In the genomic region with DNA sequence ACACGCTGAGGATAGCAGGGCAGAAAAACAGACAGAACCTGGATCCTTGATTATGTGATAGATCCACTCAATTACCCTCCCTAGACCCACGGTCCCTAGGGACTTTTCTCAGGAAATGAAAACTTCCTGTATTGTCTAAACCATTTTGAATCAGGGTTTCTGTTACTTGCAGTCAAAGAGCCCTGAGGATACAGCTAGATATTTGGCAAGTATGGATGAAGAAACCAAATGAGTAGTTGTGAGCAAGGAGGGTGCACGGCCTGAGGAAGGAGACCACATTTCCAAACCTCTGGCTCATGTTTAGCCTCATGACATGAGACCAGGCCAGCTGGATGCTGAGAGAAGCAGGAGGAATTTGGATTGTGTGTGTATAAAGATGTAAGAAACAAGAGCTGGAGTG, we compare ENCODE assay signal across 12 cellular contexts.
DNase-seq lines count a peak whose midpoint lies in the region; ATAC-seq, FAIRE-seq and TF ChIP-seq lines count a peak whose summit lies in the region.
"Had no signal": no experiment of that assay in that cellular context is flagged by ENCODE, and none has a peak within 500 bp of the region (broad histone marks: within the 10 kb centered on the region; RNA-seq: fewer than 3 reads in every experiment).

No MANE protein-coding gene starts in this region.

- H3K9me2 ChIP-seq in PC-9 (ENCODE audit: insufficient read depth), result no peaks in the 10 kb centered on the region

- POLR2A ChIA-PET in PC-9 (lab: Charles Lee; ENCODE audit: unreplicated experiment), result interaction anchor here (0.5 kb wide), 1 partner anchor 8 kb away, joined by 3 read pairs; no protein-coding TSS in a partner anchor

- H3K27me3 ChIP-seq in PC-9 (ENCODE audit: insufficient read depth, low read depth) (no peaks in the 10 kb centered on the region), skeletal muscle tissue (ENCODE audit: control insufficient read depth in 3 of 3, insufficient read depth in 3 of 3, low read length in 3 of 3) (no peaks in the 10 kb centered on the region)
- H3K27me3 ChIP-seq: upper lobe of left lung had no signal

- H3K4me3 ChIP-seq in PC-9 (peak overlapping the region; percentile 17; the same call in 1 of the 2 replicates), epithelial cell of esophagus (ENCODE audit: low read length) (no peak overlapping the region), skeletal muscle tissue (ENCODE audit: low read length in 3 of 3) (no peak overlapping the region)
- H3K4me3 ChIP-seq: left lung, upper lobe of left lung had no signal

- H3K27ac ChIP-seq in PC-9, result peak overlapping the region; percentile 98
- peak overlapping the region; percentile 12 for H3K27ac ChIP-seq in skeletal muscle tissue (ENCODE audit: low read depth, low read length)
- H3K27ac ChIP-seq: left lung, upper lobe of left lung had no signal

- BruUV-seq in PC-9 (replicated peaks; lab: Mats Ljungman, UMichigan), result TSS peak; percentile 90

- no peaks in the 10 kb centered on the region for H4K20me1 ChIP-seq in PC-9 (ENCODE audit: insufficient read depth)

- H3K36me3 ChIP-seq in PC-9 (ENCODE audit: low read depth) (no peaks in the 10 kb centered on the region), skeletal muscle tissue (ENCODE audit: control insufficient read depth in 3 of 3, insufficient read depth in 3 of 3, low read length in 3 of 3) (no peaks in the 10 kb centered on the region)
- H3K36me3 ChIP-seq: left lung, upper lobe of left lung had no signal

- H3K4me2 ChIP-seq in PC-9, result peak overlapping the region; percentile 78

- FAIRE-seq in frontal cortex (lab: Jason Lieb, UNC), result no peak

- intact Hi-C loops in PC-9 (cut with micrococcal nuclease; ENCODE audit: unreplicated experiment), result loop anchor here (1.0 to 2.0 kb wide), 2 partner anchors 23 to 39 kb away; no protein-coding TSS in a partner anchor

- no peak overlapping the region for H3K9ac ChIP-seq in skeletal muscle tissue (ENCODE audit: low read depth in 1 of 3, low read length in 3 of 3)

- ATAC-seq in GM21529 (IDR thresholded peaks at IDR 0.05; ENCODE audit: unreplicated experiment), result no peak

- peaks cover 50% of the 10 kb centered on the region for H3K79me2 ChIP-seq in PC-9 (ENCODE audit: low read depth)

- peak; percentile 36 for DNase-seq in EL
- peak in 1 of 2 experiments; percentile 43 for DNase-seq in PC-9
- peak; percentile 56 for DNase-seq in epithelial cell of esophagus (ENCODE audit: low read depth)
- DNase-seq in frontal cortex (ENCODE audit: low spot score in 2 of 2), result no peak
- no peak for DNase-seq in NCI-H2081 treated with DMSO at 0.1 percent for 48 hours (lab: John Stamatoyannopoulos, UW)
- DNase-seq: activated B cell treated with CpG ODN at 0.5 μM for 24 hours; central memory CD4-positive, alpha-beta T cell; stimulated activated CD4-positive, alpha-beta T cell treated with anti-CD3 and anti-CD28 coated beads, Interleukin-2, amount 100 ng/mL, for 48 hours; upper lobe of left lung had no signal

- no peak overlapping the region for H2AFZ ChIP-seq in PC-9

- CTCF ChIA-PET in PC-9 (lab: Charles Lee), result no interaction called here

- H3K4me1 ChIP-seq in PC-9 (replicated peaks; ENCODE audit: insufficient read depth) (peaks cover 94% of the 10 kb centered on the region), skeletal muscle tissue (ENCODE audit: control insufficient read depth in 3 of 3, insufficient read depth in 3 of 3, low read length in 3 of 3) (peaks cover 0 to 8% (median 2%) of the 10 kb centered on the region in 3 donors)

- TF ChIP-seq CTCF in PC-9 (conservative IDR thresholded peaks at IDR 0.05) (no peak), epithelial cell of esophagus (IDR thresholded peaks at IDR 0.05; ENCODE audit: insufficient read depth, low read depth, low read length, missing control alignments) (no peak)

- H3K9me3 ChIP-seq in PC-9 (ENCODE audit: insufficient read depth, low read depth) (no peaks in the 10 kb centered on the region), skeletal muscle tissue (ENCODE audit: control insufficient read depth in 3 of 3, low read length in 3 of 3) (no peaks in the 10 kb centered on the region)
- H3K9me3 ChIP-seq: left lung, upper lobe of left lung had no signal

- peaks cover 67% of the 10 kb centered on the region for H3F3A ChIP-seq in PC-9 (ENCODE audit: insufficient read depth, low read depth)

Comparison
In these comparisons a context has a peak if more than half of its experiments do, and no peak if none do; other contexts are left out.
1. DNase-seq: peak in EL (single experiment) and epithelial cell of esophagus (single experiment); none in frontal cortex (0 of 2) and NCI-H2081 treated with DMSO at 0.1 percent for 48 hours (single experiment).